In the genomic region with DNA sequence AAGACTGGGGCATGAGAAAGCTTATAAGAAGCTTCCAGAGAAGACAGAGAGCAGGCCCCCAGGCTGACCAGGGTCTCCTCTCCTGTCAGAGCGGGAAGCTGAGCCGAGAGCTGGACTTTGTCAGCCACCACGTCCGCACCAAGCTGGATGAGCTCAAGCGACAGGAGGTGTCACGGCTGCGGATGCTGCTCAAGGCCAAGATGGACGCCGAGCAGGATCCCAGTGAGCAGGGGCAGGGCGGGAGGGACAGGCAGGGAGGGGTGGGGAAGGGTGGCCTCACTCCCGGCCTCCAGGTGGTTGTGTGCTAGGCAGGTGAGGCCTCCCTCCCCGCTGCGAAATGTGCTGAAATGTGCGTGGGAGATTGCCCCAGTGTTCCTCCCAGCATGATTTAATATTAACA, we compare ENCODE assay signal across 1 cellular context.
TF ChIP-seq lines count a peak whose summit lies in the region.

No MANE protein-coding gene starts in this region.

TF ChIP-seq in HepG2, 621 proteins besides CTCF, POLR2A, EP300 and RAD21:
- TF ChIP-seq AGO1 (IDR thresholded peaks at IDR 0.05; ENCODE audit: low read depth, low read length, poor library complexity, severe bottlenecking) (no peak), ZNF138 (CRISPR knock-in tag; IDR thresholded peaks at IDR 0.05; ENCODE audit: low read depth) (no peak), SRSF9 (IDR thresholded peaks at IDR 0.05; ENCODE audit: borderline replicate concordance, insufficient read depth, low read depth, low read length, poor library complexity, severe bottlenecking) (no peak), ZNF775 (CRISPR knock-in tag; IDR thresholded peaks at IDR 0.05; ENCODE audit: borderline replicate concordance) (no peak), ZNF841 (CRISPR knock-in tag; IDR thresholded peaks at IDR 0.05; ENCODE audit: borderline replicate concordance) (no peak), GTF3A (CRISPR knock-in tag; conservative IDR thresholded peaks at IDR 0.05) (no peak), WIZ (CRISPR knock-in tag; IDR thresholded peaks at IDR 0.05) (no peak), PLRG1 (conservative IDR thresholded peaks at IDR 0.05) (no peak), ZBTB1 (CRISPR knock-in tag; IDR thresholded peaks at IDR 0.05; ENCODE audit: borderline replicate concordance) (no peak), KLF15 (CRISPR knock-in tag; IDR thresholded peaks at IDR 0.05; ENCODE audit: borderline replicate concordance) (no peak), EED (CRISPR knock-in tag; IDR thresholded peaks at IDR 0.05) (no peak), ZFP36L1 (CRISPR knock-in tag; IDR thresholded peaks at IDR 0.05) (no peak), CHD2 (IDR thresholded peaks at IDR 0.05; ENCODE audit: low read depth, low read length) (no peak), ZNF264 (CRISPR knock-in tag; IDR thresholded peaks at IDR 0.05) (no peak), ZNF3 (CRISPR knock-in tag; IDR thresholded peaks at IDR 0.05) (no peak), ZNF44 (CRISPR knock-in tag; IDR thresholded peaks at IDR 0.05) (no peak)
- TF ChIP-seq, protein P1, sequence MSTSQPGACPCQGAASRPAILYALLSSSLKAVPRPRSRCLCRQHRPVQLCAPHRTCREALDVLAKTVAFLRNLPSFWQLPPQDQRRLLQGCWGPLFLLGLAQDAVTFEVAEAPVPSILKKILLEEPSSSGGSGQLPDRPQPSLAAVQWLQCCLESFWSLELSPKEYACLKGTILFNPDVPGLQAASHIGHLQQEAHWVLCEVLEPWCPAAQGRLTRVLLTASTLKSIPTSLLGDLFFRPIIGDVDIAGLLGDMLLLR (CRISPR knock-in tag; IDR thresholded peaks at IDR 0.05): no peak
- TF ChIP-seq, protein P2, sequence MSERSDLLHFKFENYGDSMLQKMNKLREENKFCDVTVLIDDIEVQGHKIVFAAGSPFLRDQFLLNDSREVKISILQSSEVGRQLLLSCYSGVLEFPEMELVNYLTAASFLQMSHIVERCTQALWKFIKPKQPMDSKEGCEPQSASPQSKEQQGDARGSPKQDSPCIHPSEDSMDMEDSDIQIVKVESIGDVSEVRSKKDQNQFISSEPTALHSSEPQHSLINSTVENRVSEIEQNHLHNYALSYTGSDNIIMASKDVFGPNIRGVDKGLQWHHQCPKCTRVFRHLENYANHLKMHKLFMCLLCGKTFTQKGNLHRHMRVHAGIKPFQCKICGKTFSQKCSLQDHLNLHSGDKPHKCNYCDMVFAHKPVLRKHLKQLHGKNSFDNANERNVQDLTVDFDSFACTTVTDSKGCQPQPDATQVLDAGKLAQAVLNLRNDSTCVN (CRISPR knock-in tag; IDR thresholded peaks at IDR 0.05; ENCODE audit: borderline replicate concordance): no peak
- TF ChIP-seq, protein P3, sequence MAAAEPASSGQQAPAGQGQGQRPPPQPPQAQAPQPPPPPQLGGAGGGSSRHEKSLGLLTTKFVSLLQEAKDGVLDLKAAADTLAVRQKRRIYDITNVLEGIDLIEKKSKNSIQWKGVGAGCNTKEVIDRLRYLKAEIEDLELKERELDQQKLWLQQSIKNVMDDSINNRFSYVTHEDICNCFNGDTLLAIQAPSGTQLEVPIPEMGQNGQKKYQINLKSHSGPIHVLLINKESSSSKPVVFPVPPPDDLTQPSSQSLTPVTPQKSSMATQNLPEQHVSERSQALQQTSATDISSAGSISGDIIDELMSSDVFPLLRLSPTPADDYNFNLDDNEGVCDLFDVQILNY (CRISPR knock-in tag; conservative IDR thresholded peaks at IDR 0.05): no peak
- TF ChIP-seq, protein P4, sequence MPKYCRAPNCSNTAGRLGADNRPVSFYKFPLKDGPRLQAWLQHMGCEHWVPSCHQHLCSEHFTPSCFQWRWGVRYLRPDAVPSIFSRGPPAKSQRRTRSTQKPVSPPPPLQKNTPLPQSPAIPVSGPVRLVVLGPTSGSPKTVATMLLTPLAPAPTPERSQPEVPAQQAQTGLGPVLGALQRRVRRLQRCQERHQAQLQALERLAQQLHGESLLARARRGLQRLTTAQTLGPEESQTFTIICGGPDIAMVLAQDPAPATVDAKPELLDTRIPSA (CRISPR knock-in tag; IDR thresholded peaks at IDR 0.05; ENCODE audit: borderline replicate concordance): no peak
